Comparison of ENCODE assay signal across 20 cellular contexts in genomic region chr18:80181642-80182461, GRCh38.
A peak's percentile ranks its signal among the peaks of the same experiment; 100 is the strongest.
DNase-seq lines count a peak whose midpoint lies in the region; ATAC-seq lines count a peak whose summit lies in the region.
"Had no signal": no experiment of that assay in that cellular context is flagged by ENCODE, and none has a peak within 500 bp of the region (broad histone marks: within the 10 kb centered on the region; RNA-seq: fewer than 3 reads in every experiment).

No MANE protein-coding gene starts in this region.

- no peak overlapping the region for H3K18ac ChIP-seq in neuronal stem cell (ENCODE audit: low read length)

- H2BK5ac ChIP-seq in neuronal stem cell (ENCODE audit: low read length) = no peak overlapping the region

- no peaks in the 10 kb centered on the region for H3K36me3 ChIP-seq in BLaER1 treated with 17β-estradiol and CSF1 and Interleukin-3, amounts not matched to agents 10 nM and 100 nM
- peaks cover 0 to 14% of the 10 kb centered on the region in 2 donors for H3K36me3 ChIP-seq in neuronal stem cell (replicated peaks in 1 of 2; ENCODE audit: control insufficient read depth in 2 of 2, insufficient read depth in 2 of 2, low read length in 2 of 2)
- H3K36me3 ChIP-seq: left ventricle myocardium inferior, uterus, WERI-Rb-1 had no signal

- H3K23ac ChIP-seq in neuronal stem cell (ENCODE audit: low read depth, low read length, poor library complexity) = peak overlapping the region; percentile 45

- no peak overlapping the region for H3K4me3 ChIP-seq in BLaER1 treated with 17β-estradiol and CSF1 and Interleukin-3, amounts not matched to agents 10 nM and 100 nM
- H3K4me3 ChIP-seq in neuronal stem cell (ENCODE audit: low read length in 2 of 2) = no peak overlapping the region
- H3K4me3 ChIP-seq: GM12878, left ventricle myocardium inferior, uterus had no signal

- H3K4me1 ChIP-seq in BLaER1 treated with 17β-estradiol and CSF1 and Interleukin-3, amounts not matched to agents 10 nM and 100 nM = peaks cover 28 to 48% (median 43%) of the 10 kb centered on the region in 10 experiments
- no peaks in the 10 kb centered on the region for H3K4me1 ChIP-seq in neuronal stem cell (ENCODE audit: control insufficient read depth in 2 of 2, insufficient read depth in 1 of 2, low read depth in 1 of 2, low read length in 2 of 2)
- H3K4me1 ChIP-seq: left ventricle myocardium inferior had no signal

- no peak overlapping the region for H2BK12ac ChIP-seq in neuronal stem cell (ENCODE audit: low read length)

- peak overlapping the region; percentile 95 for H3K14ac ChIP-seq in neuronal stem cell (ENCODE audit: low read length)

- H3K9ac ChIP-seq in BLaER1 treated with 17β-estradiol and CSF1 and Interleukin-3, amounts not matched to agents 10 nM and 100 nM = peak overlapping the region in 4 of 11 experiments; percentile 6 to 52 (median 32); a peak in 6 of 22 replicates
- H3K9ac ChIP-seq in neuronal stem cell (ENCODE audit: low read depth, low read length, poor library complexity) = no peak overlapping the region

- DNase-seq in LHCN-M2 (ENCODE audit: low read depth) (peak; percentile 15), neuronal stem cell (ENCODE audit: low spot score) (no peak), SW480 (ENCODE audit: low spot score) (no peak), OCI-M1 (lab: John Stamatoyannopoulos, UW) (no peak)
- no peak for DNase-seq in stimulated activated CD4-positive, alpha-beta T cell treated with anti-CD3 and anti-CD28 coated beads, Interleukin-15, amount 100 ng/mL, for 24 hours
- DNase-seq: amniotic stem cell; caudate nucleus; CD4-positive, alpha-beta T cell; DMS153; left ventricle myocardium inferior; NCI-H146; NCI-H82; stimulated activated CD8-positive, alpha-beta memory T cell treated with anti-CD3 and anti-CD28 coated beads, Interleukin-4, amount 100 ng/mL, for 48 hours; T-helper 2 cell; uterus; WERI-Rb-1 had no signal

- peaks cover 0 to 13% (median 0%) of the 10 kb centered on the region in 11 experiments; a peak in 4 of 22 replicates for H4K20me1 ChIP-seq in BLaER1 treated with 17β-estradiol and CSF1 and Interleukin-3, amounts not matched to agents 10 nM and 100 nM

- peaks cover 8% of the 10 kb centered on the region for H3K79me1 ChIP-seq in neuronal stem cell (ENCODE audit: low read depth, low read length)

- H3K27ac ChIP-seq in BLaER1 treated with 17β-estradiol and CSF1 and Interleukin-3, amounts not matched to agents 10 nM and 100 nM = peak overlapping the region in 5 of 11 experiments; percentile 27 to 57 (median 49); a peak in 6 of 22 replicates
- H3K27ac ChIP-seq in angular gyrus (ENCODE audit: low read depth, low read length) (peak overlapping the region; percentile 14), neuronal stem cell (replicated peaks; ENCODE audit: low read length) (no peak overlapping the region)
- H3K27ac ChIP-seq: left ventricle myocardium inferior, uterus, WERI-Rb-1 had no signal

- ATAC-seq in GM18517 (IDR thresholded peaks at IDR 0.05; ENCODE audit: unreplicated experiment) = no peak
- ATAC-seq: GM12878 had no signal

- no peak overlapping the region for H2AFZ ChIP-seq in neuronal stem cell (ENCODE audit: low read length)

- H2AK5ac ChIP-seq in neuronal stem cell (ENCODE audit: low read depth, low read length) = no peak overlapping the region

- no peak overlapping the region for H2BK120ac ChIP-seq in neuronal stem cell (ENCODE audit: low read depth, low read length)

- no CpG with 5 or more reads among the region's 12 CpGs for WGBS in neuronal stem cell (ENCODE audit: extremely low coverage in 2 of 2, insufficient read length in 2 of 2, insufficient replicate concordance in 1 of 2), 2 donors

- H3K9me3 ChIP-seq in BLaER1 treated with 17β-estradiol and CSF1 and Interleukin-3, amounts not matched to agents 10 nM and 100 nM (replicated peaks in 1 of 11) = no peaks in the 10 kb centered on the region
- peaks cover 0 to 5% of the 10 kb centered on the region in 2 donors for H3K9me3 ChIP-seq in neuronal stem cell (replicated peaks in 1 of 2; ENCODE audit: control insufficient read depth in 2 of 2, insufficient read depth in 1 of 2, low read depth in 1 of 2, low read length in 2 of 2)
- H3K9me3 ChIP-seq: left ventricle myocardium inferior, uterus had no signal

- peak overlapping the region; percentile 40 to 75 (median 63); a peak in 21 of 22 replicates for H3K4me2 ChIP-seq in BLaER1 treated with 17β-estradiol and CSF1 and Interleukin-3, amounts not matched to agents 10 nM and 100 nM
- no peak overlapping the region for H3K4me2 ChIP-seq in neuronal stem cell (ENCODE audit: insufficient read depth, low read length, poor library complexity, severe bottlenecking)

- H3K4ac ChIP-seq in neuronal stem cell (ENCODE audit: low read length) = no peak overlapping the region

- peaks cover 0 to 9% (median 0%) of the 10 kb centered on the region in 11 experiments; a peak in 2 of 22 replicates for H3K27me3 ChIP-seq in BLaER1 treated with 17β-estradiol and CSF1 and Interleukin-3, amounts not matched to agents 10 nM and 100 nM
- no peaks in the 10 kb centered on the region for H3K27me3 ChIP-seq in neuronal stem cell (ENCODE audit: control insufficient read depth in 3 of 3, insufficient read depth in 3 of 3, low read depth in 1 of 3, low read length in 3 of 3)
- H3K27me3 ChIP-seq: uterus had no signal

- H4K91ac ChIP-seq in neuronal stem cell (ENCODE audit: low read depth, low read length, poor library complexity) = no peak overlapping the region

- no peak overlapping the region for H2BK15ac ChIP-seq in neuronal stem cell (ENCODE audit: low read length)

- H4K8ac ChIP-seq in neuronal stem cell (ENCODE audit: low read depth, low read length) = no peak overlapping the region
